In the genomic region with DNA sequence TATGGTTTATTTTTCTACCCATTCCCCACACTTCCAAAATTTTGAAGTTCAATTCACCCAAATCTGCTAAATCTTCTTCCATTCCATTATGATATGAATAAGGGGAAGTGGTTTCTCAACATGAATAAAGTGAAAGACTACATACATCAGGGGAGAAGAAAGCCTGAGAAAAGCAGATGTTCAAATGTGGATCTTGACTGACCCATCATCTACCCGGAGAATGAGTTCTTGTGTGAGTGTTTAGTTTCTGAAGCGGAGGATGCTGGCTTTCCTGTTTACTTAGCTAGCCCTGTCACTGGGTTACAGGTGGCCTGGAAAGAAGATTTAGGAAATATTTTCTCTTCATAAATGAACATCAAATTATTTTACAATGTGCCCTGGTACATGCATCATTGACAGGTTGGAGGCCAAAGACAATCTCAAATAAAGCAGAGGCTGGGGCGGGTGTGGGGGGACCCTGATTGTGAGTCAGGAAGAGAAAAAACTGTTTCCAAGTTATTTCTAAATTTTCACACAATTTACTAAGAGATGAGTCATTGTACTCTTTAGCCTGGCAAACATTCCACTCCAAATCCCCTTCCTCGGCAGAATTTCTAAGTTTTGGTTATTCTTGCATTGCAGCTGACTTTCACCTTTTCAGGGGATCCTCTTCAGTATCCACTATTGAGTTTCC, we compare ENCODE assay signal across 18 cellular contexts.
DNase-seq lines count a peak whose midpoint lies in the region; ATAC-seq and TF ChIP-seq lines count a peak whose summit lies in the region.
"Had no signal": no experiment of that assay in that cellular context is flagged by ENCODE, and none has a peak within 500 bp of the region (broad histone marks: within the 10 kb centered on the region; RNA-seq: fewer than 3 reads in every experiment).

No MANE protein-coding gene starts in this region.

- no peak overlapping the region for H3K4me3 Mint-ChIP-seq in effector memory CD8-positive, alpha-beta T cell
- H3K4me3 Mint-ChIP-seq: B cell; dendritic cell treated with granulocyte-macrophage colony-stimulating factor and Interleukin-4, amounts not matched to agents 40 ng/mL and 50 ng/mL, for 4 days had no signal

- no peak for TF ChIP-seq CTCF in AG10803 (conservative IDR thresholded peaks at IDR 0.05; ENCODE audit: low read length)

- no peaks in the 10 kb centered on the region for H3K4me1 Mint-ChIP-seq in effector memory CD8-positive, alpha-beta T cell (ENCODE audit: low read depth in 2 of 2)
- H3K4me1 Mint-ChIP-seq: B cell had no signal

- peaks cover 10 to 13% of the 10 kb centered on the region in 2 donors for H3K9me3 Mint-ChIP-seq in effector memory CD8-positive, alpha-beta T cell
- H3K9me3 Mint-ChIP-seq: dendritic cell treated with granulocyte-macrophage colony-stimulating factor and Interleukin-4, amounts not matched to agents 40 ng/mL and 50 ng/mL, for 4 days had no signal

- peak overlapping the region; percentile 84 for H3K27ac ChIP-seq in SK-N-MC
- H3K27ac ChIP-seq: uterus had no signal

- H3K27me3 Mint-ChIP-seq in effector memory CD8-positive, alpha-beta T cell = no peaks in the 10 kb centered on the region
- H3K27me3 Mint-ChIP-seq: B cell; dendritic cell treated with granulocyte-macrophage colony-stimulating factor and Interleukin-4, amounts not matched to agents 40 ng/mL and 50 ng/mL, for 4 days had no signal

- no peak overlapping the region for H3K4me3 ChIP-seq in AG10803 (ENCODE audit: low read length)
- no peak overlapping the region for H3K4me3 ChIP-seq in SK-N-MC
- H3K4me3 ChIP-seq: uterus had no signal

- H3K36me3 Mint-ChIP-seq in effector memory CD8-positive, alpha-beta T cell (ENCODE audit: insufficient read depth) = no peaks in the 10 kb centered on the region

- H3K9me3 ChIP-seq in SK-N-MC (ENCODE audit: low read depth, low read length) = no peaks in the 10 kb centered on the region
- H3K9me3 ChIP-seq: uterus had no signal

- peak; percentile 47 for ATAC-seq in HG03025 (IDR thresholded peaks at IDR 0.05; ENCODE audit: low FRiP score, unreplicated experiment)
- no peak for ATAC-seq in HG03432 (IDR thresholded peaks at IDR 0.05; ENCODE audit: unreplicated experiment)
- ATAC-seq in effector memory CD8-positive, alpha-beta T cell (replicated peaks) = no peak

- DNase-seq in AG10803 (ENCODE audit: low read depth) (peak; percentile 51), SK-N-MC (ENCODE audit: low read depth, low spot score) (no peak), lung microvascular endothelial cell (ENCODE audit: low read depth in 2 of 2) (peak; percentile 26 to 48), ureter (ENCODE audit: low spot score) (no peak), NCI-H2196 treated with DMSO at 0.1 percent for 48 hours (lab: John Stamatoyannopoulos, UW; ENCODE audit: unreplicated experiment) (no peak)
- no peak for DNase-seq in effector memory CD8-positive, alpha-beta T cell
- DNase-seq: activated CD4-positive, CD25-positive, alpha-beta regulatory T cell; activated CD8-positive, alpha-beta memory T cell treated with anti-CD3 and anti-CD28 coated beads, Interleukin-2, amount 50 U/mL, for 4 hours; H7; midbrain; NCI-H1930; stimulated activated CD4-positive, alpha-beta T cell treated with anti-CD3 and anti-CD28 coated beads, Interleukin-1b, Interleukin-23, amount 100 ng/mL, for 48 hours; uterus had no signal

- no peaks in the 10 kb centered on the region for H3K36me3 ChIP-seq in SK-N-MC (ENCODE audit: insufficient read depth, low read length)
- H3K36me3 ChIP-seq: uterus had no signal

- H3K9ac ChIP-seq in SK-N-MC (ENCODE audit: insufficient read length) = no peak overlapping the region

- H3K27ac Mint-ChIP-seq in effector memory CD8-positive, alpha-beta T cell = no peak overlapping the region
- H3K27ac Mint-ChIP-seq: B cell; dendritic cell treated with granulocyte-macrophage colony-stimulating factor and Interleukin-4, amounts not matched to agents 40 ng/mL and 50 ng/mL, for 4 days; progenitor cell of endocrine pancreas had no signal

Comparison
In these comparisons a context has a peak if more than half of its experiments do, and no peak if none do; other contexts are left out.
1. DNase-seq: peak in AG10803 (single experiment) and lung microvascular endothelial cell (2 of 2); none in SK-N-MC (single experiment), ureter (single experiment), effector memory CD8-positive, alpha-beta T cell (0 of 3) and NCI-H2196 treated with DMSO at 0.1 percent for 48 hours (single experiment).